ENCODE assay signal across 8 cellular contexts in genomic region chr5:87266914-87267573, GRCh38. TPM values are rescaled to one million over a fixed set of nuclear protein-coding genes. Genes with fewer than 3 reads are reported as not detected.
DNase-seq lines count a peak whose midpoint lies in the region; ATAC-seq, FAIRE-seq and TF ChIP-seq lines count a peak whose summit lies in the region.

No MANE protein-coding gene starts in this region.

- H3K36me3 Mint-ChIP-seq in GM23338 (ENCODE audit: low read depth) (peaks cover 7% of the 10 kb centered on the region; the same call in 2 of the 3 replicates), nephron (ENCODE audit: low read depth) (peaks cover 8% of the 10 kb centered on the region)

- no peaks in the 10 kb centered on the region for H3K9me2 ChIP-seq in GM23338 (ENCODE audit: insufficient read depth)

- H3K27me3 Mint-ChIP-seq in GM23338 (ENCODE audit: insufficient read depth, low read depth, poor library complexity) (peaks cover 35% of the 10 kb centered on the region), nephron (ENCODE audit: low read depth) (no peaks in the 10 kb centered on the region)

- H3K4me1 Mint-ChIP-seq in GM23338 (peaks cover 41% of the 10 kb centered on the region), nephron (peaks cover 20% of the 10 kb centered on the region)

- no peak for FAIRE-seq in H54 (lab: Jason Lieb, UNC)

- H3K9me3 Mint-ChIP-seq in GM23338 (no peaks in the 10 kb centered on the region), nephron (no peaks in the 10 kb centered on the region)

- peaks cover 27% of the 10 kb centered on the region for H3K4me1 ChIP-seq in GM23338 (ENCODE audit: insufficient read depth)
- no peaks in the 10 kb centered on the region for H3K4me1 ChIP-seq in ectodermal cell (ENCODE audit: control insufficient read depth, insufficient read depth, low read length)

- WGBS in ectodermal cell, 2 experiments = 8 to 13% methylated on average over 11 to 12 of the region's 14 CpGs

- peaks cover 15% of the 10 kb centered on the region for H4K20me1 ChIP-seq in GM23338 (replicated peaks; ENCODE audit: insufficient read depth)

- peak overlapping the region; percentile 77 for H2AFZ ChIP-seq in GM23338

- H3K36me3 ChIP-seq in GM23338 (ENCODE audit: insufficient read depth) (no peaks in the 10 kb centered on the region), ectodermal cell (ENCODE audit: control insufficient read depth, insufficient read depth, low read length) (no peaks in the 10 kb centered on the region)

- ATAC-seq in GM18519 (IDR thresholded peaks at IDR 0.05; ENCODE audit: low FRiP score, unreplicated experiment) (peak; percentile 37), GM23338 (no peak)

- no peak for TF ChIP-seq CTCF in GM23338 (conservative IDR thresholded peaks at IDR 0.05; ENCODE audit: low read depth in 2 of 2)
- no peak for TF ChIP-seq CTCF in NB4 (IDR thresholded peaks at IDR 0.05; ENCODE audit: low read depth, low read length)
- no peak for TF ChIP-seq CTCF in nephron (IDR thresholded peaks at IDR 0.05; ENCODE audit: unreplicated experiment in 3 of 3)

- H3K27ac Mint-ChIP-seq in GM23338 (peak overlapping the region; percentile 94), nephron (peak overlapping the region; percentile 96 to 99 (median 98))

- H3K27me3 ChIP-seq in GM23338 (ENCODE audit: insufficient read depth) = peaks cover 46% of the 10 kb centered on the region
- H3K27me3 ChIP-seq in ectodermal cell (ENCODE audit: control insufficient read depth, insufficient read depth, low read length, poor library complexity, severe bottlenecking) = no peaks in the 10 kb centered on the region

- H3F3A ChIP-seq in GM23338 (replicated peaks; ENCODE audit: low read depth) = 0 out of 2 replicates have a peak, but pooled peaks cover 4% of the 10 kb centered on the region

- DNase-seq in GM23338 (ENCODE audit: low spot score) (no peak), NB4 (ENCODE audit: low read depth) (peak; percentile 6), H54 (ENCODE audit: insufficient read length, low spot score) (no peak)
- DNase-seq in stimulated activated CD4-positive, alpha-beta T cell treated with anti-CD3 and anti-CD28 coated beads, Interleukin-12 subunit alpha, Interleukin-12 subunit beta, amount 100 ng/mL, for 4 hours = no peak
- no peak for DNase-seq in stimulated activated CD4-positive, alpha-beta T cell treated with anti-CD3 and anti-CD28 coated beads, Interleukin-2, amount 100 ng/mL, for 48 hours

- H3K9me3 ChIP-seq in ectodermal cell (ENCODE audit: control insufficient read depth, low read length) = no peaks in the 10 kb centered on the region

- TF ChIP-seq POLR2A in NB4 (IDR thresholded peaks at IDR 0.05; ENCODE audit: extremely low read depth, insufficient read length) (no peak), H54 (IDR thresholded peaks at IDR 0.05; ENCODE audit: low read depth, low read length) (no peak)

- peak overlapping the region; percentile 86 for H3K4me3 ChIP-seq in GM23338
- H3K4me3 ChIP-seq in NB4 (ENCODE audit: low read depth, low read length) = peak overlapping the region; percentile 92
- H3K4me3 ChIP-seq in ectodermal cell (ENCODE audit: insufficient read depth, low read depth, low read length) = peak overlapping the region; percentile 67

- H3K27ac ChIP-seq in GM23338 (ENCODE audit: low read depth) = peak overlapping the region; percentile 84; the same call in 1 of the 2 replicates
- H3K27ac ChIP-seq in ectodermal cell (ENCODE audit: insufficient read depth, low read depth, low read length, poor library complexity, severe bottlenecking) = peak overlapping the region; percentile 94

- peak overlapping the region; percentile 94 for H3K4me2 ChIP-seq in GM23338

- H3K4me3 Mint-ChIP-seq in GM23338 = peak overlapping the region; percentile 97
- H3K4me3 Mint-ChIP-seq in nephron = peak overlapping the region; percentile 94 to 99 (median 97)

- H3K79me2 ChIP-seq in GM23338 (replicated peaks; ENCODE audit: insufficient read depth) = peaks cover 33% of the 10 kb centered on the region

TF ChIP-seq in GM23338, 12 proteins besides CTCF, POLR2A, EP300 and RAD21 (continues in another document):
- TF ChIP-seq NANOG (IDR thresholded peaks at IDR 0.05; ENCODE audit: borderline replicate concordance) (no peak), REST (IDR thresholded peaks at IDR 0.05; ENCODE audit: unreplicated experiment) (no peak), POLR2AphosphoS5 (IDR thresholded peaks at IDR 0.05; ENCODE audit: low read depth) (no peak), ZNF331 (CRISPR knock-in tag; IDR thresholded peaks at IDR 0.05; ENCODE audit: low read depth) (no peak), EZH2phosphoT487 (IDR thresholded peaks at IDR 0.05; ENCODE audit: unreplicated experiment) (no peak), EZH2 (IDR thresholded peaks at IDR 0.05; ENCODE audit: low read depth, unreplicated experiment) (no peak), CREB1 (CRISPR knock-in tag; IDR thresholded peaks at IDR 0.05; ENCODE audit: low read depth) (no peak), ZNF114 (CRISPR knock-in tag; IDR thresholded peaks at IDR 0.05) (no peak), ETS1 (IDR thresholded peaks at IDR 0.05) (no peak)

RNA-seq across cellular contexts. Expression of gene RASA1, which starts 0.6 kb away (rescaled TPM):
- 32.3 and 35.0 TPM in 2 replicates for total RNA-seq in GM23338 (2014; rRNA removed; shearing (Covaris generic))
- 7.1 and 9.3 TPM in 2 replicates for polyA plus RNA-seq in GM23338 (2016; fragmentation: Nextera tagmentation; extraction: Ambion mirVana)
- 54.5 TPM for polyA plus RNA-seq in ectodermal cell (2013, experiment 1 of 4)
- polyA plus RNA-seq in ectodermal cell (2013, experiment 2 of 4) = 54.8 TPM
- 46.7 TPM for polyA plus RNA-seq in ectodermal cell (2013, experiment 3 of 4)
- polyA plus RNA-seq in ectodermal cell (2013, experiment 4 of 4) = 51.1 TPM
